Comparison of ENCODE assay signal across 8 cellular contexts in the genomic region with DNA sequence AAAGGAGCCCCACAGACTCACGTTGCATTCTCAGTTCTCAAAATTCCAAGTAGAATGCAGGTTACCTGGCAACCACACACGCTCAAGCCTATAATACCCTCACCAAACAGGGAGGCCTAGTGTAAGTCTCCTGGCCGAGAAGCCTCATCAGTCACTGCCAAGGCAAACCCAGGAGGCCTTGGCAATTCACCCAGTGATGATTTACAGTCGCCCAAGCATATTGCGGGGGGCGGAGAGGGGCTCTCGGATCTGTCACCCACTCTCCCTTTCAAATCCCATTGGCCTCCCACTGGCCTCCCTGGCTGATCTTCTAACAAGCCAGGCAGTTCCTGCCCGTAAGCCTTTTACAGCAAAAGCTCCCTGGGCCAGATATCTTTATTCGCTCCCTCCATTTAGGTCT.
DNase-seq lines count a peak whose midpoint lies in the region; ATAC-seq and TF ChIP-seq lines count a peak whose summit lies in the region.

No MANE protein-coding gene starts in this region.

- H3K36me3 ChIP-seq in muscle layer of colon (ENCODE audit: insufficient read depth, low read length): peaks cover 4% of the 10 kb centered on the region

- H3K27ac ChIP-seq in coronary artery (peak overlapping the region; percentile 83 to 99), muscle layer of colon (ENCODE audit: low read depth, low read length) (peak overlapping the region; percentile 84)

- DNase-seq in COLO668 (lab: John Stamatoyannopoulos, UW; ENCODE audit: unreplicated experiment) (peak; percentile 8), NB4 (ENCODE audit: low read depth) (no peak), coronary artery (ENCODE audit: low spot score) (no peak), superior temporal gyrus (ENCODE audit: extremely low spot score) (no peak)
- no peak for DNase-seq in stimulated activated CD8-positive, alpha-beta memory T cell treated with anti-CD3 and anti-CD28 coated beads, Interleukin-4, amount 100 ng/mL, for 48 hours

- H3K4me3 ChIP-seq in NB4 (ENCODE audit: low read depth, low read length): peak overlapping the region; percentile 97
- H3K4me3 ChIP-seq in coronary artery: peak overlapping the region; percentile 100
- H3K4me3 ChIP-seq in muscle layer of colon (ENCODE audit: low read depth in 1 of 2, low read length in 2 of 2): peak overlapping the region; percentile 76 to 98

- H3K9me3 ChIP-seq in muscle layer of colon (ENCODE audit: low read length): no peaks in the 10 kb centered on the region

- no peak for ATAC-seq in HG02870 (IDR thresholded peaks at IDR 0.05; ENCODE audit: unreplicated experiment)
- ATAC-seq in activated CD4-positive, CD25-positive, alpha-beta regulatory T cell treated with anti-CD3 and anti-CD28 coated beads, Interleukin-2, amount 50 U/mL, for 24 hours: no peak

- H3K9ac ChIP-seq in muscle layer of colon (ENCODE audit: low read length): peak overlapping the region; percentile 94

- TF ChIP-seq CTCF in NB4 (IDR thresholded peaks at IDR 0.05; ENCODE audit: low read depth, low read length): no peak
- no peak for TF ChIP-seq CTCF in coronary artery (IDR thresholded peaks at IDR 0.05)

- TF ChIP-seq POLR2A in NB4 (IDR thresholded peaks at IDR 0.05; ENCODE audit: extremely low read depth, insufficient read length): no peak

- H3K4me1 ChIP-seq in muscle layer of colon (ENCODE audit: insufficient read depth, low read length): peaks cover 36% of the 10 kb centered on the region

- H3K27me3 ChIP-seq in muscle layer of colon (ENCODE audit: control insufficient read depth in 1 of 2, insufficient read depth in 2 of 2, low read length in 2 of 2): no peaks in the 10 kb centered on the region
